ENCODE assay signal across 10 cellular contexts in genomic region chr10:1036341-1036791, GRCh38.
DNase-seq lines count a peak whose midpoint lies in the region; ATAC-seq and TF ChIP-seq lines count a peak whose summit lies in the region.
"Had no signal": no experiment of that assay in that cellular context is flagged by ENCODE, and none has a peak within 500 bp of the region (broad histone marks: within the 10 kb centered on the region; RNA-seq: fewer than 3 reads in every experiment).

No MANE protein-coding gene starts in this region.

- no peak for TF ChIP-seq CTCF in astrocyte of the spinal cord (IDR thresholded peaks at IDR 0.05; ENCODE audit: low read depth, low read length)

- H3K4me3 Mint-ChIP-seq in stimulated activated memory B cell treated with anti-CD40 and anti-IgM and Interleukin-4, amounts not matched to agents 10 μg/mL and 1 μg/mL and 100 μg/mL, for 72 hours, result peak overlapping the region; percentile 12

- in situ Hi-C loops in astrocyte of the spinal cord (cut with HindIII; ENCODE audit: low sequenced_read_pairs), result no loop called here

- peak; percentile 79 for DNase-seq in activated effector memory CD4-positive, alpha-beta T cell treated with anti-CD3 and anti-CD28 coated beads, Interleukin-2, amount 50 U/mL, for 16 hours
- no peak for DNase-seq in activated effector memory CD4-positive, alpha-beta T cell treated with Interleukin-2 at 50 U/mL for 16 hours
- DNase-seq in astrocyte of the spinal cord (ENCODE audit: low read depth, low spot score), result peak; percentile 38
- DNase-seq in NCI-H2029 (lab: John Stamatoyannopoulos, UW), result no peak
- no peak for DNase-seq in globus pallidus (ENCODE audit: low spot score)

- peaks cover 28% of the 10 kb centered on the region for H3K4me1 Mint-ChIP-seq in stimulated activated memory B cell treated with anti-CD40 and anti-IgM and Interleukin-4, amounts not matched to agents 10 μg/mL and 1 μg/mL and 100 μg/mL, for 72 hours

- ATAC-seq in HG03103 (IDR thresholded peaks at IDR 0.05; ENCODE audit: low read depth, unreplicated experiment) (peak; percentile 70), HG02981 (IDR thresholded peaks at IDR 0.05; ENCODE audit: unreplicated experiment) (no peak)
- ATAC-seq in stimulated activated memory B cell treated with anti-CD40 and anti-IgM and Interleukin-4, amounts not matched to agents 10 μg/mL and 1 μg/mL and 100 μg/mL, for 72 hours, result peak; percentile 93

- H3K9me3 Mint-ChIP-seq in stimulated activated memory B cell treated with anti-CD40 and anti-IgM and Interleukin-4, amounts not matched to agents 10 μg/mL and 1 μg/mL and 100 μg/mL, for 72 hours, result no peaks in the 10 kb centered on the region

- H3K27ac Mint-ChIP-seq in stimulated activated memory B cell treated with anti-CD40 and anti-IgM and Interleukin-4, amounts not matched to agents 10 μg/mL and 1 μg/mL and 100 μg/mL, for 72 hours, result peak overlapping the region; percentile 82

- H3K27me3 Mint-ChIP-seq in stimulated activated memory B cell treated with anti-CD40 and anti-IgM and Interleukin-4, amounts not matched to agents 10 μg/mL and 1 μg/mL and 100 μg/mL, for 72 hours, result no peaks in the 10 kb centered on the region

- H3K4me3 ChIP-seq in astrocyte of the spinal cord (ENCODE audit: low read depth, low read length), result no peak overlapping the region
- H3K4me3 ChIP-seq: BLaER1 treated with 17β-estradiol and CSF1 and Interleukin-3, amounts not matched to agents 10 nM and 100 nM; SK-N-MC had no signal

- peaks cover 35% of the 10 kb centered on the region for H3K36me3 Mint-ChIP-seq in stimulated activated memory B cell treated with anti-CD40 and anti-IgM and Interleukin-4, amounts not matched to agents 10 μg/mL and 1 μg/mL and 100 μg/mL, for 72 hours

Comparison
In these comparisons a context has a peak if more than half of its experiments do, and no peak if none do; other contexts are left out.
1. DNase-seq: peak in activated effector memory CD4-positive, alpha-beta T cell treated with anti-CD3 and anti-CD28 coated beads, Interleukin-2, amount 50 U/mL, for 16 hours (single experiment) and astrocyte of the spinal cord (single experiment); none in activated effector memory CD4-positive, alpha-beta T cell treated with Interleukin-2 at 50 U/mL for 16 hours (single experiment), NCI-H2029 (single experiment) and globus pallidus (single experiment).